ENCODE assay signal across 8 cellular contexts in the genomic region with DNA sequence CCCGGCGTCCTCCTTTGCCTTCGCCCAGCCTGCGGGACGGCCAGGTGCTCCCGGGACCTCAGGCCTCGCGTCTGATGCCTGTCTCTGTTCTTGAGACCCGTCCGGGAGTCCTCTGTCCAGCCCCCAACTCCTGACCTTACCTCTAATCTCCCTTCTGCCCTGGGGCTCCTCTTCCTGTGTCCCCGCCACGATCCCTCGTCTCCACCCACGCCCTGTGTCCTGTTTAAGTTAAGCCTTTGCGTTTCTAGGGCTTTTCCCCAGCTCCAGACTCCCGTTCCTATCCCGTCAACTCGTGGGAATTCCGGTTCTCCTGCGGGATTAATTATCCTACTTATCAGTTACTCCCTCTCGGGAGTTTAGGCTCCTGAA. TPM values are rescaled to one million over a fixed set of nuclear protein-coding genes. Genes with fewer than 3 reads are reported as not detected.
DNase-seq lines count a peak whose midpoint lies in the region; ATAC-seq and TF ChIP-seq lines count a peak whose summit lies in the region.

No MANE protein-coding gene starts in this region.

- ATAC-seq in HG02870 (IDR thresholded peaks at IDR 0.05; ENCODE audit: unreplicated experiment) (no peak), HG03039 (IDR thresholded peaks at IDR 0.05; ENCODE audit: unreplicated experiment) (no peak)

- H2BK5ac ChIP-seq in neuronal stem cell (ENCODE audit: low read length) = peak overlapping the region; percentile 90

- peaks cover 35% of the 10 kb centered on the region for H3K79me1 ChIP-seq in neuronal stem cell (ENCODE audit: low read depth, low read length)

- no CpG with 5 or more reads among the region's 21 CpGs for WGBS in neuronal stem cell (ENCODE audit: extremely low coverage in 2 of 2, insufficient read length in 2 of 2, insufficient replicate concordance in 1 of 2), 2 donors

- peak overlapping the region; percentile 100 for H3K23ac ChIP-seq in neuronal stem cell (ENCODE audit: low read depth, low read length, poor library complexity)

- H3K27ac ChIP-seq in DOHH2 (ENCODE audit: low read depth, low read length) = peak overlapping the region; percentile 70
- peak overlapping the region; percentile 88; the same call in 1 of the 2 replicates for H3K27ac ChIP-seq in MM.1S (ENCODE audit: low read length)
- H3K27ac ChIP-seq in effector memory CD4-positive, alpha-beta T cell (ENCODE audit: insufficient read depth, low read length, poor library complexity, severe bottlenecking) = peak overlapping the region; percentile 95
- H3K27ac ChIP-seq in neuronal stem cell (replicated peaks; ENCODE audit: low read length) = peak overlapping the region; percentile 42

- no peak overlapping the region for H2BK120ac ChIP-seq in neuronal stem cell (ENCODE audit: low read depth, low read length)

- H2BK12ac ChIP-seq in neuronal stem cell (ENCODE audit: low read length) = no peak overlapping the region

- H4K91ac ChIP-seq in neuronal stem cell (ENCODE audit: low read depth, low read length, poor library complexity) = no peak overlapping the region

- H3K9me2 ChIP-seq in DOHH2 (replicated peaks; ENCODE audit: control insufficient read depth, low read length) (no peaks in the 10 kb centered on the region), MM.1S (replicated peaks; ENCODE audit: insufficient read depth, low read length) (no peaks in the 10 kb centered on the region)

- H3K4me3 ChIP-seq in DOHH2 (ENCODE audit: low read length) (peak overlapping the region; percentile 95), MM.1S (ENCODE audit: low read length) (peak overlapping the region; percentile 92), neuronal stem cell (ENCODE audit: low read length in 2 of 2) (peak overlapping the region; percentile 85 to 89)
- H3K4me3 ChIP-seq in effector memory CD4-positive, alpha-beta T cell (ENCODE audit: insufficient read depth, low read depth, low read length, poor library complexity, severe bottlenecking) = peak overlapping the region; percentile 92

- no peak overlapping the region for H4K8ac ChIP-seq in neuronal stem cell (ENCODE audit: low read depth, low read length)

- H3K9me3 ChIP-seq in DOHH2 (ENCODE audit: control insufficient read depth, insufficient read depth, low read length) = no peaks in the 10 kb centered on the region
- H3K9me3 ChIP-seq in MM.1S (replicated peaks; ENCODE audit: insufficient read depth, low read length) = no peaks in the 10 kb centered on the region
- no peaks in the 10 kb centered on the region for H3K9me3 ChIP-seq in effector memory CD4-positive, alpha-beta T cell (ENCODE audit: control insufficient read depth, low read length)
- H3K9me3 ChIP-seq in neuronal stem cell (replicated peaks in 1 of 2; ENCODE audit: control insufficient read depth in 2 of 2, insufficient read depth in 1 of 2, low read depth in 1 of 2, low read length in 2 of 2) = no peaks in the 10 kb centered on the region

- H3K79me2 ChIP-seq in DOHH2 (ENCODE audit: control insufficient read depth, low read length) = peaks cover 85% of the 10 kb centered on the region
- peaks cover 77% of the 10 kb centered on the region for H3K79me2 ChIP-seq in MM.1S (ENCODE audit: low read length)

- DNase-seq in MM.1S (no peak), neuronal stem cell (ENCODE audit: low spot score) (no peak), NCI-H2227 treated with DMSO at 0.1 percent for 48 hours (lab: John Stamatoyannopoulos, UW) (no peak), SHP77 (lab: John Stamatoyannopoulos, UW) (no peak)
- DNase-seq in effector memory CD4-positive, alpha-beta T cell = no peak

- no peak overlapping the region for H3K4ac ChIP-seq in neuronal stem cell (ENCODE audit: low read length)

- H3K27me3 ChIP-seq in DOHH2 (ENCODE audit: control insufficient read depth, low read length) = no peaks in the 10 kb centered on the region
- no peaks in the 10 kb centered on the region for H3K27me3 ChIP-seq in MM.1S (replicated peaks; ENCODE audit: insufficient read depth, low read length)
- no peaks in the 10 kb centered on the region for H3K27me3 ChIP-seq in effector memory CD4-positive, alpha-beta T cell (replicated peaks; ENCODE audit: control insufficient read depth, insufficient read depth, low read length, poor library complexity, severe bottlenecking)
- no peaks in the 10 kb centered on the region for H3K27me3 ChIP-seq in neuronal stem cell (ENCODE audit: control insufficient read depth in 3 of 3, insufficient read depth in 3 of 3, low read depth in 1 of 3, low read length in 3 of 3)

- H3F3A ChIP-seq in DOHH2 (ENCODE audit: control insufficient read depth, insufficient read depth) = no peaks in the 10 kb centered on the region
- H3F3A ChIP-seq in MM.1S (ENCODE audit: insufficient read depth, low read length) = no peaks in the 10 kb centered on the region

- H3K9ac ChIP-seq in MM.1S (ENCODE audit: low read length) (peak overlapping the region; percentile 90), neuronal stem cell (ENCODE audit: low read depth, low read length, poor library complexity) (peak overlapping the region; percentile 97)

- peak overlapping the region; percentile 97 for H3K14ac ChIP-seq in neuronal stem cell (ENCODE audit: low read length)

- H3K4me2 ChIP-seq in DOHH2 (ENCODE audit: low read length) = peak overlapping the region; percentile 81
- H3K4me2 ChIP-seq in MM.1S (ENCODE audit: low read depth, low read length) = peak overlapping the region; percentile 88
- H3K4me2 ChIP-seq in neuronal stem cell (ENCODE audit: insufficient read depth, low read length, poor library complexity, severe bottlenecking) = peak overlapping the region; percentile 92

- H2BK15ac ChIP-seq in neuronal stem cell (ENCODE audit: low read length) = no peak overlapping the region

- no peak for TF ChIP-seq CTCF in DOHH2 (IDR thresholded peaks at IDR 0.05; ENCODE audit: low read depth, low read length, poor library complexity, severe bottlenecking)
- TF ChIP-seq CTCF in MM.1S (IDR thresholded peaks at IDR 0.05; ENCODE audit: low read length) = no peak

- H4K20me1 ChIP-seq in DOHH2 (ENCODE audit: control insufficient read depth, insufficient read depth, low read depth, low read length) = peaks cover 40% of the 10 kb centered on the region
- H4K20me1 ChIP-seq in MM.1S (ENCODE audit: insufficient read depth, low read length) = peaks cover 19% of the 10 kb centered on the region

- H3K36me3 ChIP-seq in DOHH2 (ENCODE audit: control insufficient read depth, low read length) = peaks cover 70% of the 10 kb centered on the region
- peaks cover 22% of the 10 kb centered on the region for H3K36me3 ChIP-seq in MM.1S (replicated peaks; ENCODE audit: insufficient read depth, low read length)
- peaks cover 38% of the 10 kb centered on the region for H3K36me3 ChIP-seq in effector memory CD4-positive, alpha-beta T cell (ENCODE audit: control insufficient read depth, insufficient read depth, low read length)
- peaks cover 40 to 67% of the 10 kb centered on the region in 2 donors for H3K36me3 ChIP-seq in neuronal stem cell (replicated peaks in 1 of 2; ENCODE audit: control insufficient read depth in 2 of 2, insufficient read depth in 2 of 2, low read length in 2 of 2)

- H2AFZ ChIP-seq in MM.1S (ENCODE audit: low read length) (0 out of 2 replicates have a peak overlapping the region, but pooled peaks have one; percentile 17), neuronal stem cell (ENCODE audit: low read length) (peak overlapping the region; percentile 88)

- H2AK5ac ChIP-seq in neuronal stem cell (ENCODE audit: low read depth, low read length) = peak overlapping the region; percentile 73

- peak overlapping the region; percentile 92 for H3K18ac ChIP-seq in neuronal stem cell (ENCODE audit: low read length)

- peaks cover 24% of the 10 kb centered on the region for H3K4me1 ChIP-seq in DOHH2 (ENCODE audit: control insufficient read depth, low read length)
- H3K4me1 ChIP-seq in MM.1S (ENCODE audit: low read length) = peaks cover 8% of the 10 kb centered on the region; the same call in 1 of the 2 replicates
- peaks cover 22% of the 10 kb centered on the region for H3K4me1 ChIP-seq in effector memory CD4-positive, alpha-beta T cell (ENCODE audit: control insufficient read depth, insufficient read depth, low read length, poor library complexity, severe bottlenecking)
- peaks cover 0 to 4% of the 10 kb centered on the region in 2 donors for H3K4me1 ChIP-seq in neuronal stem cell (ENCODE audit: control insufficient read depth in 2 of 2, insufficient read depth in 1 of 2, low read depth in 1 of 2, low read length in 2 of 2)

RNA-seq across cellular contexts. Expression of gene LENG8, which starts 0.7 kb away (rescaled TPM):
- polyA plus RNA-seq in neuronal stem cell (2013, experiment 1 of 2) = 151 TPM
- polyA plus RNA-seq in neuronal stem cell (2013, experiment 2 of 2) = 130 TPM

RNA-seq across cellular contexts. Expression of gene LENG9, which starts 13.9 kb away (rescaled TPM):
- polyA plus RNA-seq in neuronal stem cell (2013, experiment 1 of 2) = 1.3 TPM
- 0.91 TPM for polyA plus RNA-seq in neuronal stem cell (2013, experiment 2 of 2)

RNA-seq across cellular contexts. Expression of gene CDC42EP5, which starts 23.4 kb away (rescaled TPM):
- polyA plus RNA-seq in neuronal stem cell (2013, experiment 1 of 2) = 12.2 TPM
- 12.5 TPM for polyA plus RNA-seq in neuronal stem cell (2013, experiment 2 of 2)

RNA-seq across cellular contexts. Expression of gene TTYH1, which starts 34.4 kb away (rescaled TPM):
- polyA plus RNA-seq in neuronal stem cell (2013, experiment 1 of 2) = 504 TPM
- 501 TPM for polyA plus RNA-seq in neuronal stem cell (2013, experiment 2 of 2)

RNA-seq across cellular contexts. Expression of gene LAIR2, which starts 52.9 kb away (rescaled TPM):
- polyA plus RNA-seq in neuronal stem cell (2013, experiment 1 of 2) = not detected
- polyA plus RNA-seq in neuronal stem cell (2013, experiment 2 of 2) = not detected

Comparison
In these comparisons a context has a peak if more than half of its experiments do, and no peak if none do; other contexts are left out.
1. H3K27ac ChIP-seq: peak in every context shown above with its lines; median percentile 95 in effector memory CD4-positive, alpha-beta T cell; 88 in MM.1S; 70 in DOHH2; 42 in neuronal stem cell.